Comparison of ENCODE assay signal across 20 cellular contexts in genomic region chr21:29053011-29053553, GRCh38. TPM values are rescaled to one million over a fixed set of nuclear protein-coding genes. Genes with fewer than 3 reads are reported as not detected.
DNase-seq lines count a peak whose midpoint lies in the region; ATAC-seq, FAIRE-seq and TF ChIP-seq lines count a peak whose summit lies in the region.
"Had no signal": no experiment of that assay in that cellular context is flagged by ENCODE, and none has a peak within 500 bp of the region (broad histone marks: within the 10 kb centered on the region; RNA-seq: fewer than 3 reads in every experiment).

No MANE protein-coding gene starts in this region.

- no peak overlapping the region for H3K4me3 Mint-ChIP-seq in activated CD4-positive, alpha-beta T cell treated with anti-CD3 and anti-CD28 coated beads for 36 hours
- no peak overlapping the region for H3K4me3 Mint-ChIP-seq in astrocyte (ENCODE audit: unreplicated experiment)
- H3K4me3 Mint-ChIP-seq: activated B cell treated with CpG ODN at 0.5 μM for 24 hours, nephron progenitor cell had no signal

- no peak overlapping the region for H2AK5ac ChIP-seq in IMR-90 (ENCODE audit: low read depth, low read length)

- H3K36me3 ChIP-seq in IMR-90 (ENCODE audit: control insufficient read depth, insufficient read depth, low read length) (peaks cover 51% of the 10 kb centered on the region), astrocyte (ENCODE audit: insufficient read depth, low read length) (peaks cover 44% of the 10 kb centered on the region), smooth muscle cell (ENCODE audit: low read depth) (peaks cover 8% of the 10 kb centered on the region)

- peak overlapping the region; percentile 8; the same call in 1 of the 2 replicates for H2BK120ac ChIP-seq in IMR-90 (ENCODE audit: low read depth, low read length)

- 0 out of 2 replicates have a peak overlapping the region, but pooled peaks have one; percentile 3 for H3K14ac ChIP-seq in IMR-90 (replicated peaks; ENCODE audit: low read depth, low read length)

- H3K36me3 Mint-ChIP-seq in activated CD4-positive, alpha-beta T cell treated with anti-CD3 and anti-CD28 coated beads for 36 hours (ENCODE audit: low read depth): peaks cover 36% of the 10 kb centered on the region
- peaks cover 4% of the 10 kb centered on the region for H3K36me3 Mint-ChIP-seq in astrocyte (ENCODE audit: low read depth, unreplicated experiment)

- H3K4me2 ChIP-seq in IMR-90 (ENCODE audit: low read depth, low read length): peak overlapping the region; percentile 42; the same call in 1 of the 2 replicates
- H3K4me2 ChIP-seq in astrocyte (ENCODE audit: low read length): no peak overlapping the region
- H3K4me2 ChIP-seq in smooth muscle cell: no peak overlapping the region

- no peak for TF ChIP-seq CTCF in IMR-90 (conservative IDR thresholded peaks at IDR 0.05; ENCODE audit: low read depth, low read length)
- no peak for TF ChIP-seq CTCF in astrocyte (IDR thresholded peaks at IDR 0.05; ENCODE audit: insufficient read depth, low read depth, low read length)
- TF ChIP-seq CTCF in smooth muscle cell (IDR thresholded peaks at IDR 0.05; ENCODE audit: borderline replicate concordance, insufficient read depth, poor library complexity, severe bottlenecking): no peak

- no peak overlapping the region for H4K91ac ChIP-seq in IMR-90 (ENCODE audit: insufficient read depth, low read depth, low read length)

- no peaks in the 10 kb centered on the region for H3K79me2 ChIP-seq in astrocyte (ENCODE audit: insufficient read depth, low read length)
- H3K79me2 ChIP-seq in smooth muscle cell (ENCODE audit: low read depth): no peaks in the 10 kb centered on the region

- peak overlapping the region; percentile 43 for H3K27ac Mint-ChIP-seq in activated CD4-positive, alpha-beta T cell treated with anti-CD3 and anti-CD28 coated beads for 36 hours
- peak overlapping the region; percentile 28 for H3K27ac Mint-ChIP-seq in astrocyte (ENCODE audit: unreplicated experiment)
- H3K27ac Mint-ChIP-seq: activated B cell treated with CpG ODN at 0.5 μM for 24 hours, nephron progenitor cell had no signal

- no peak for DNase-seq in activated CD4-positive, alpha-beta T cell treated with anti-CD3 and anti-CD28 coated beads for 36 hours
- DNase-seq in activated CD4-positive, alpha-beta T cell treated with anti-CD3 and anti-CD28 coated beads for 48 hours: no peak
- DNase-seq in IMR-90 (no peak), astrocyte (ENCODE audit: low read depth) (no peak), smooth muscle cell (lab: John Stamatoyannopoulos, UW; ENCODE audit: unreplicated experiment) (no peak), CD1c-positive myeloid dendritic cell (ENCODE audit: extremely low spot score) (no peak), retina (no peak)
- DNase-seq in activated CD4-positive, CD25-positive, alpha-beta regulatory T cell (lab: John Stamatoyannopoulos, UW): no peak
- DNase-seq: activated B cell treated with CpG ODN at 0.5 μM for 24 hours; activated CD8-positive, alpha-beta memory T cell treated with anti-CD3 and anti-CD28 coated beads, Interleukin-2, amount 50 U/mL, for 4 hours; activated gamma-delta T cell; effector CD4-positive, alpha-beta T cell; heart right ventricle; islet precursor cell; NCI-H2029 treated with DMSO at 0.1 percent for 48 hours; NCI-H748 treated with DMSO at 0.1 percent for 48 hours; nephron progenitor cell had no signal

- H3K27me3 Mint-ChIP-seq in activated CD4-positive, alpha-beta T cell treated with anti-CD3 and anti-CD28 coated beads for 36 hours: no peaks in the 10 kb centered on the region
- no peaks in the 10 kb centered on the region for H3K27me3 Mint-ChIP-seq in astrocyte (ENCODE audit: low read depth, unreplicated experiment)
- H3K27me3 Mint-ChIP-seq: activated B cell treated with CpG ODN at 0.5 μM for 24 hours had no signal

- peak overlapping the region in 1 of 2 experiments; percentile 57; a peak in 3 of 4 replicates for H4K8ac ChIP-seq in IMR-90 (ENCODE audit: low read depth in 2 of 2, low read length in 2 of 2)

- H2BK5ac ChIP-seq in IMR-90 (ENCODE audit: low read depth, low read length, poor library complexity, severe bottlenecking): peak overlapping the region; percentile 80

- no peak for FAIRE-seq in astrocyte (lab: Jason Lieb, UNC)
- FAIRE-seq: G401.6, H54, HTR-8/SVneo had no signal

- H3K27ac ChIP-seq in IMR-90 (ENCODE audit: insufficient read depth, low read length) (peak overlapping the region; percentile 40; the same call in 1 of the 2 replicates), astrocyte (ENCODE audit: low read depth, low read length) (no peak overlapping the region), smooth muscle cell (ENCODE audit: low read depth) (peak overlapping the region; percentile 17)
- H3K27ac ChIP-seq: heart right ventricle had no signal

- peak overlapping the region; percentile 68; the same call in 1 of the 2 replicates for H4K5ac ChIP-seq in IMR-90 (ENCODE audit: low read depth, low read length)

- H3K79me1 ChIP-seq in IMR-90 (ENCODE audit: low read depth in 1 of 2, low read length in 2 of 2): peaks cover 3 to 10% of the 10 kb centered on the region in 2 experiments; a peak in 2 of 4 replicates

- H3K27me3 ChIP-seq in IMR-90 (ENCODE audit: control insufficient read depth, insufficient read depth, low read length) (no peaks in the 10 kb centered on the region), astrocyte (ENCODE audit: insufficient read depth, low read length) (no peaks in the 10 kb centered on the region), smooth muscle cell (ENCODE audit: low read depth) (no peaks in the 10 kb centered on the region)
- H3K27me3 ChIP-seq: heart right ventricle had no signal

- no peaks in the 10 kb centered on the region for H4K20me1 ChIP-seq in IMR-90 (ENCODE audit: insufficient read depth, low read length)
- H4K20me1 ChIP-seq in astrocyte (ENCODE audit: insufficient read depth, low read length): peaks cover 5% of the 10 kb centered on the region
- H4K20me1 ChIP-seq in smooth muscle cell (ENCODE audit: low read depth): peaks cover 11% of the 10 kb centered on the region

- H3K18ac ChIP-seq in IMR-90 (ENCODE audit: low read depth, low read length): peak overlapping the region; percentile 68; the same call in 1 of the 2 replicates

- H2AFZ ChIP-seq in IMR-90 (replicated peaks; ENCODE audit: low read length, poor library complexity) (no peak overlapping the region), astrocyte (ENCODE audit: low read depth, low read length) (no peak overlapping the region), smooth muscle cell (ENCODE audit: low read depth) (no peak overlapping the region)

- no peak for TF ChIP-seq RAD21 in IMR-90 (IDR thresholded peaks at IDR 0.05; ENCODE audit: low read length)

- BruUV-seq in IMR-90 (replicated peaks; lab: Mats Ljungman, UMichigan): no TSS peak

- H3K9me3 Mint-ChIP-seq in activated CD4-positive, alpha-beta T cell treated with anti-CD3 and anti-CD28 coated beads for 36 hours (ENCODE audit: low read depth): no peaks in the 10 kb centered on the region
- no peaks in the 10 kb centered on the region for H3K9me3 Mint-ChIP-seq in astrocyte (ENCODE audit: unreplicated experiment)
- H3K9me3 Mint-ChIP-seq: activated B cell treated with CpG ODN at 0.5 μM for 24 hours, nephron progenitor cell had no signal

- intact Hi-C loops in activated CD4-positive, alpha-beta T cell treated with anti-CD3 and anti-CD28 coated beads for 36 hours (cut with DNase I, micrococcal nuclease): no loop called here
- intact Hi-C loops in IMR-90 (cut with micrococcal nuclease): loop anchor here (2.0 kb wide), 1 partner anchor 14 kb away; no protein-coding TSS in a partner anchor

- H3K4ac ChIP-seq in IMR-90 (ENCODE audit: low read depth, low read length): no peak overlapping the region

- no peak overlapping the region for H2BK15ac ChIP-seq in IMR-90 (ENCODE audit: low read depth, low read length)

- in situ Hi-C loops in IMR-90 (cut with MboI; ENCODE audit: low sequenced_read_pairs): no loop called here

- H3K56ac ChIP-seq in IMR-90 (ENCODE audit: extremely low read depth, insufficient read depth, low read length): 0 out of 2 replicates have a peak overlapping the region, but pooled peaks have one; percentile 12

- H2AK9ac ChIP-seq in IMR-90 (replicated peaks; ENCODE audit: low read depth, low read length, poor library complexity): no peak overlapping the region

- H3K4me3 ChIP-seq in IMR-90 (ENCODE audit: insufficient read depth, low read depth, low read length) (no peak overlapping the region), astrocyte (ENCODE audit: insufficient read depth, low read depth, low read length) (no peak overlapping the region), smooth muscle cell (no peak overlapping the region)
- H3K4me3 ChIP-seq: heart right ventricle had no signal

- 0 out of 2 replicates have a peak overlapping the region, but pooled peaks have one; percentile 3 for H2BK20ac ChIP-seq in IMR-90 (ENCODE audit: low read depth, low read length)

- H3K23ac ChIP-seq in IMR-90 (ENCODE audit: low read depth, low read length): no peak overlapping the region

- POLR2A ChIA-PET in activated CD4-positive, alpha-beta T cell treated with anti-CD3 and anti-CD28 coated beads for 36 hours (lab: Charles Lee): no interaction called here
- POLR2A ChIA-PET in IMR-90 (lab: Charles Lee; ENCODE audit: unreplicated experiment): no interaction called here

- dilution Hi-C loops in IMR-90 (cut with HindIII; ENCODE audit: low sequenced_read_pairs, unreplicated experiment): no loop called here

- no peaks in the 10 kb centered on the region for H3K4me1 Mint-ChIP-seq in activated CD4-positive, alpha-beta T cell treated with anti-CD3 and anti-CD28 coated beads for 36 hours
- peaks cover 9% of the 10 kb centered on the region for H3K4me1 Mint-ChIP-seq in astrocyte (ENCODE audit: low read depth, unreplicated experiment)
- H3K4me1 Mint-ChIP-seq: activated B cell treated with CpG ODN at 0.5 μM for 24 hours, nephron progenitor cell had no signal

- CTCF ChIA-PET in activated CD4-positive, alpha-beta T cell treated with anti-CD3 and anti-CD28 coated beads for 36 hours (lab: Charles Lee): interaction anchor here (2.0 kb wide), 1 partner anchor 15 kb away, joined by 4 read pairs; no protein-coding TSS in a partner anchor
- CTCF ChIA-PET in IMR-90 (lab: Yijun Ruan, JAX): no interaction called here

- no peaks in the 10 kb centered on the region for H3K9me3 ChIP-seq in IMR-90 (ENCODE audit: control insufficient read depth, insufficient read depth, low read length)
- no peaks in the 10 kb centered on the region for H3K9me3 ChIP-seq in astrocyte (ENCODE audit: insufficient read depth, low read depth, low read length)
- H3K9me3 ChIP-seq in smooth muscle cell (replicated peaks; ENCODE audit: low read depth): no peaks in the 10 kb centered on the region
- H3K9me3 ChIP-seq: heart right ventricle had no signal

- no peaks in the 10 kb centered on the region for H3K9me1 ChIP-seq in IMR-90 (ENCODE audit: insufficient read depth, low read length)

- H3F3A ChIP-seq in smooth muscle cell (ENCODE audit: low read depth): peaks cover 16% of the 10 kb centered on the region

- ATAC-seq in activated CD4-positive, alpha-beta T cell treated with anti-CD3 and anti-CD28 coated beads for 36 hours: peak; percentile 16
- peak; percentile 6; the same call in 1 of the 2 replicates for ATAC-seq in IMR-90 (ENCODE audit: low read depth)
- ATAC-seq: heart right ventricle had no signal

- no peak for TF ChIP-seq POLR2A in IMR-90 (IDR thresholded peaks at IDR 0.05; ENCODE audit: low read depth, low read length)

- WGBS in IMR-90 (ENCODE audit: extremely low coverage in 2 of 2, insufficient read length in 1 of 2), 2 experiments: 100% methylated on average over 2 of the region's 5 CpGs; no CpG with 5 or more reads in 1 of the 2 experiments
- WGBS in smooth muscle cell (ENCODE audit: low lambda C conversion rate): 96% methylated on average over 5 of the region's 5 CpGs

- no peak overlapping the region for H3K9ac ChIP-seq in IMR-90 (ENCODE audit: low read depth, low read length)
- H3K9ac ChIP-seq in astrocyte (ENCODE audit: low read length): no peak overlapping the region
- H3K9ac ChIP-seq in smooth muscle cell (ENCODE audit: low read depth): no peak overlapping the region

- H3K4me1 ChIP-seq in IMR-90 (ENCODE audit: control insufficient read depth, insufficient read depth, low read length) (peaks cover 8% of the 10 kb centered on the region; the same call in 1 of the 2 replicates), astrocyte (ENCODE audit: insufficient read depth, low read length) (no peaks in the 10 kb centered on the region), smooth muscle cell (ENCODE audit: low read depth) (no peaks in the 10 kb centered on the region)
- H3K4me1 ChIP-seq: heart right ventricle had no signal

RNA-seq across cellular contexts. Expression of gene CCT8, which starts 20.4 kb away (rescaled TPM):
- total RNA-seq in activated CD4-positive, alpha-beta T cell treated with anti-CD3 and anti-CD28 coated beads for 36 hours: 100 to 1,000 TPM; 465 to 572 TPM
- total RNA-seq in IMR-90 (2012; rRNA removed) (192 and 286 TPM in 2 replicates), astrocyte (187 and 198 TPM in 2 replicates), smooth muscle cell (184 and 210 TPM in 2 replicates)
- polyA plus RNA-seq in IMR-90 (2012; rRNA removed) (147 and 172 TPM in 2 replicates), smooth muscle cell (118 and 125 TPM in 2 replicates)
- polyA plus RNA-seq in IMR-90 (2012; cell fraction: cytosol; rRNA removed): 19.9 and 42.9 TPM in 2 replicates
- 9.3 and 70.2 TPM in 2 replicates for polyA plus RNA-seq in IMR-90 (2012; cell fraction: nucleus; rRNA removed; ENCODE audit: low replicate concordance)

RNA-seq across cellular contexts. Expression of gene USP16, which starts 28.6 kb away (rescaled TPM):
- total RNA-seq in activated CD4-positive, alpha-beta T cell treated with anti-CD3 and anti-CD28 coated beads for 36 hours: 10 to 100 TPM; 41.1 to 41.7 TPM
- 28.7 and 47.8 TPM in 2 replicates for total RNA-seq in IMR-90 (2012; rRNA removed)
- polyA plus RNA-seq in IMR-90 (2012; rRNA removed): 13.4 and 15.5 TPM in 2 replicates
- polyA plus RNA-seq in IMR-90 (2012; cell fraction: cytosol; rRNA removed): 1.2 and 1.9 TPM in 2 replicates
- polyA plus RNA-seq in IMR-90 (2012; cell fraction: nucleus; rRNA removed; ENCODE audit: low replicate concordance): 2.0 and 22.2 TPM in 2 replicates
- 25.5 and 30.3 TPM in 2 replicates for total RNA-seq in astrocyte
- 36.2 and 37.0 TPM in 2 replicates for total RNA-seq in smooth muscle cell
- 24.8 and 25.9 TPM in 2 replicates for polyA plus RNA-seq in smooth muscle cell

RNA-seq across cellular contexts. Expression of gene RWDD2B, which starts 33.9 kb away (rescaled TPM):
- 10 to 100 TPM; 17.8 to 18.3 TPM for total RNA-seq in activated CD4-positive, alpha-beta T cell treated with anti-CD3 and anti-CD28 coated beads for 36 hours
- total RNA-seq in IMR-90 (2012; rRNA removed) (21.5 and 28.1 TPM in 2 replicates), astrocyte (11.8 and 12.7 TPM in 2 replicates), smooth muscle cell (6.1 and 11.8 TPM in 2 replicates)
- polyA plus RNA-seq in IMR-90 (2012; rRNA removed) (15.1 and 19.6 TPM in 2 replicates), smooth muscle cell (4.3 and 4.4 TPM in 2 replicates)
- 5.3 and 5.6 TPM in 2 replicates for polyA plus RNA-seq in IMR-90 (2012; cell fraction: cytosol; rRNA removed)
- polyA plus RNA-seq in IMR-90 (2012; cell fraction: nucleus; rRNA removed; ENCODE audit: low replicate concordance): 1.9 and 7.8 TPM in 2 replicates
